ENCODE assay signal across 17 cellular contexts in genomic region chr4:14787221-14787620, GRCh38.
"Had no signal": no experiment of that assay in that cellular context is flagged by ENCODE, and none has a peak within 500 bp of the region (broad histone marks: within the 10 kb centered on the region; RNA-seq: fewer than 3 reads in every experiment).

No MANE protein-coding gene starts in this region.

- H3K27ac ChIP-seq: RWPE1 had no signal

- DNase-seq: MG63; NCI-H1092; NCI-H1105 treated with DMSO at 0.1 percent for 48 hours; NCI-H1417 treated with DMSO at 0.1 percent for 48 hours; NCI-H146; NCI-H1694 treated with DMSO at 0.1 percent for 48 hours; NCI-H1930; NCI-H2107; NCI-H2171; NCI-H226; NCI-H446; NCI-H510A; NCI-H524 treated with DMSO at 0.1 percent for 48 hours; NCI-H774; NK-92 treated with Interleukin-12 subunit alpha and Interleukin-12 subunit beta, amount 100 ng/mL, for 24 hours; SK-N-SH had no signal

- H3K36me3 ChIP-seq: MG63 had no signal

- H3K9me3 ChIP-seq: MG63, SK-N-SH had no signal

- H3K4me3 ChIP-seq: MG63 had no signal

- H3K27me3 ChIP-seq: MG63 had no signal
